24 cellular contexts compared by ENCODE assay signal in the genomic region with DNA sequence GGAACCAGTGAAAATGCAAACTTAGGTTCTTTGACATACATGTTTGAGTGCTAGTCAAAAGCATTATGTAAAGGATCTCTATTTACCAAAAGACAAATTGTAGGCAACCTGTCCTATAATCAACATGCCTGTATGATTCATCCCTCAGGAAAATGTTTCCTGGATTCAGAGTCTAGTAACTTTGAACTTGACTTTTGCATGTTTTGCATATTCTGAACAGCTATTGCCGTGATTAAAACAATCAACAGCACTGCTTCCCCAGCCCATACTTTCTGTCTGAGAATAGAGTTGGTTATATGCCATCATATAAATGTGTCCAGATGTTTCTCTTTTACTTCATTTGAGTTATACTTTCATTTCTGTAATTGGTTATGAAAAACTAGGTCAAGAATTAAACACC.
A peak's percentile ranks its signal among the peaks of the same experiment; 100 is the strongest.
DNase-seq lines count a peak whose midpoint lies in the region; ATAC-seq, FAIRE-seq and TF ChIP-seq lines count a peak whose summit lies in the region.
"Had no signal": no experiment of that assay in that cellular context is flagged by ENCODE, and none has a peak within 500 bp of the region (broad histone marks: within the 10 kb centered on the region; RNA-seq: fewer than 3 reads in every experiment).

No MANE protein-coding gene starts in this region.

- H3K9me3 ChIP-seq in adipocyte (ENCODE audit: control insufficient read depth, low read length), result no peaks in the 10 kb centered on the region
- no peaks in the 10 kb centered on the region for H3K9me3 ChIP-seq in fibroblast of lung (ENCODE audit: control insufficient read depth, insufficient read depth, low read depth, low read length)
- H3K9me3 ChIP-seq in mucosa of descending colon, result no peaks in the 10 kb centered on the region
- H3K9me3 ChIP-seq in vagina, result no peaks in the 10 kb centered on the region
- H3K9me3 ChIP-seq: Peyer's patch, prostate gland had no signal

- H3K4me3 ChIP-seq in adipocyte (ENCODE audit: low read length) (peak overlapping the region; percentile 14), fibroblast of lung (replicated peaks in 1 of 4; ENCODE audit: control extremely low read depth in 1 of 4, insufficient read depth in 1 of 4, low read depth in 3 of 4, low read length in 4 of 4) (no peak overlapping the region), mucosa of descending colon (no peak overlapping the region), vagina (no peak overlapping the region)
- H3K4me3 ChIP-seq: hepatocyte, K562, Peyer's patch, prostate gland had no signal

- H3K27ac ChIP-seq in fibroblast of lung (ENCODE audit: insufficient read depth, low read length) (no peak overlapping the region), vagina (no peak overlapping the region)
- H3K27ac ChIP-seq: hepatocyte, Peyer's patch, prostate gland had no signal

- TF ChIP-seq POLR2A in GM12891 (IDR thresholded peaks at IDR 0.05; ENCODE audit: low read depth, low read length) (no peak), vagina (IDR thresholded peaks at IDR 0.05) (no peak)

- intact Hi-C loops in mucosa of descending colon (cut with DNase I, micrococcal nuclease) (no loop called here), vagina (cut with DNase I) (no loop called here)

- no peaks in the 10 kb centered on the region for H3K79me2 ChIP-seq in fibroblast of lung (ENCODE audit: control insufficient read depth, insufficient read depth, low read length)

- H3K9ac ChIP-seq in adipocyte (ENCODE audit: low read length), result no peak overlapping the region
- no peak overlapping the region for H3K9ac ChIP-seq in fibroblast of lung (ENCODE audit: insufficient read depth, low read length)

- peak; percentile 66 for FAIRE-seq in GM12891 (lab: Jason Lieb, UNC)
- FAIRE-seq: H54, K562 had no signal

- no peak for TF ChIP-seq CTCF in fibroblast of lung (conservative IDR thresholded peaks at IDR 0.05 in 1 of 2, IDR thresholded peaks at IDR 0.05 in 1 of 2; ENCODE audit: low read depth in 1 of 2, low read length in 2 of 2)
- TF ChIP-seq CTCF in mucosa of descending colon (IDR thresholded peaks at IDR 0.05), result no peak
- TF ChIP-seq CTCF in vagina (IDR thresholded peaks at IDR 0.05), result no peak

- peak; percentile 63 for ATAC-seq in mucosa of descending colon
- ATAC-seq in HG03439 (IDR thresholded peaks at IDR 0.05; ENCODE audit: unreplicated experiment), result no peak
- ATAC-seq: K562, left lobe of liver had no signal

- H3K27me3 ChIP-seq in adipocyte (replicated peaks; ENCODE audit: control insufficient read depth, insufficient read depth, low read length), result no peaks in the 10 kb centered on the region
- H3K27me3 ChIP-seq in fibroblast of lung (ENCODE audit: control insufficient read depth, insufficient read depth, low read length), result no peaks in the 10 kb centered on the region
- H3K27me3 ChIP-seq in vagina, result no peaks in the 10 kb centered on the region
- H3K27me3 ChIP-seq: hepatocyte, Peyer's patch had no signal

- H4K20me1 ChIP-seq in fibroblast of lung (ENCODE audit: control insufficient read depth, extremely low read depth, insufficient read depth, low read length), result no peaks in the 10 kb centered on the region

- H3K4me1 ChIP-seq in adipocyte (ENCODE audit: control insufficient read depth, insufficient read depth, low read length) (peaks cover 20% of the 10 kb centered on the region), fibroblast of lung (ENCODE audit: control insufficient read depth, extremely low read depth, insufficient read depth, low read length) (no peaks in the 10 kb centered on the region), mucosa of descending colon (ENCODE audit: low read depth) (no peaks in the 10 kb centered on the region), vagina (peaks cover 12% of the 10 kb centered on the region)
- H3K4me1 ChIP-seq: prostate gland had no signal

- H3K4me2 ChIP-seq in fibroblast of lung (ENCODE audit: extremely low read depth, insufficient read depth, low read length), result peak overlapping the region; percentile 20
- H3K4me2 ChIP-seq: hepatocyte had no signal

- DNase-seq in GM12891 (ENCODE audit: insufficient read length, low spot score) (no peak), adipocyte (ENCODE audit: low read depth) (peak; percentile 70), fibroblast of lung (ENCODE audit: low read depth in 2 of 2) (peak; percentile 18 to 41), mucosa of descending colon (no peak), vagina (ENCODE audit: extremely low spot score in 2 of 2) (no peak), 8988T (no peak)
- DNase-seq: activated B cell treated with CpG ODN at 0.5 μM for 24 hours; activated CD8-positive, alpha-beta memory T cell treated with anti-CD3 and anti-CD28 coated beads, Interleukin-2, amount 50 U/mL, for 4 hours; aorta; caudate nucleus; CD4-positive, CD25-positive, alpha-beta regulatory T cell; EL; foreskin melanocyte; NCI-H1092 treated with DMSO at 0.1 percent for 48 hours; NCI-H2029; Peyer's patch; SIG-M5; stimulated activated naive CD4-positive, alpha-beta T cell treated with Interleukin-2 at 50 U/mL for 16 hours had no signal

- H2AFZ ChIP-seq in fibroblast of lung (ENCODE audit: low read length), result no peak overlapping the region
- H2AFZ ChIP-seq: hepatocyte had no signal

- H3K36me3 ChIP-seq in adipocyte (ENCODE audit: control insufficient read depth, insufficient read depth, low read length, severe bottlenecking) (no peaks in the 10 kb centered on the region), fibroblast of lung (ENCODE audit: control insufficient read depth, insufficient read depth, low read length) (no peaks in the 10 kb centered on the region), mucosa of descending colon (ENCODE audit: low read depth) (no peaks in the 10 kb centered on the region), vagina (no peaks in the 10 kb centered on the region)
- H3K36me3 ChIP-seq: Peyer's patch, prostate gland had no signal

TF ChIP-seq in GM12891, 5 proteins besides CTCF, POLR2A, EP300 and RAD21:
- no peak for TF ChIP-seq POU2F2 (IDR thresholded peaks at IDR 0.05; ENCODE audit: low read depth, low read length)
- no peak for TF ChIP-seq TAF1 (IDR thresholded peaks at IDR 0.05; ENCODE audit: low read depth, low read length)
- no peak for TF ChIP-seq SPI1 (IDR thresholded peaks at IDR 0.05; ENCODE audit: low read depth, low read length)
- no peak for TF ChIP-seq POLR2AphosphoS5 (IDR thresholded peaks at IDR 0.05; ENCODE audit: low read depth, low read length)
- TF ChIP-seq PAX5 (IDR thresholded peaks at IDR 0.05; ENCODE audit: insufficient read depth, low read length, severe bottlenecking), result no peak
TF ChIP-seq in GM12891: peak in this region for 0.

Comparison
In these comparisons a context has a peak if more than half of its experiments do, and no peak if none do; other contexts are left out.
1. DNase-seq: peak in adipocyte (single experiment) and fibroblast of lung (2 of 2); none in GM12891 (single experiment), mucosa of descending colon (0 of 3), vagina (0 of 2) and 8988T (single experiment).